ENCODE assay signal across 23 cellular contexts in genomic region chr6:63760199-63760598, GRCh38.
DNase-seq lines count a peak whose midpoint lies in the region; ATAC-seq, FAIRE-seq and TF ChIP-seq lines count a peak whose summit lies in the region.
"Had no signal": no experiment of that assay in that cellular context is flagged by ENCODE, and none has a peak within 500 bp of the region (broad histone marks: within the 10 kb centered on the region; RNA-seq: fewer than 3 reads in every experiment).

No MANE protein-coding gene starts in this region.

- no peaks in the 10 kb centered on the region for H3K4me1 Mint-ChIP-seq in activated T-cell treated with anti-CD3 and anti-CD28 coated beads, Interleukin-2, amount 50 U/mL, for 72 hours (ENCODE audit: low read depth)
- no peaks in the 10 kb centered on the region for H3K4me1 Mint-ChIP-seq in activated T-cell treated with anti-CD3 and anti-CD28 coated beads, Interleukin-2, amount 50 U/mL, for 24 hours (ENCODE audit: low read depth)
- no peaks in the 10 kb centered on the region for H3K4me1 Mint-ChIP-seq in Calu3 (ENCODE audit: low read depth, unreplicated experiment)
- H3K4me1 Mint-ChIP-seq: CD14-positive monocyte; CD4-positive, alpha-beta memory T cell; CD4-positive, CD25-positive, alpha-beta regulatory T cell; CD8-positive, alpha-beta memory T cell had no signal

- H4K20me1 ChIP-seq in Karpas-422 (ENCODE audit: insufficient read depth, low read depth, low read length) = no peaks in the 10 kb centered on the region
- H4K20me1 ChIP-seq: BLaER1 had no signal

- H3K4me3 Mint-ChIP-seq in activated T-cell treated with anti-CD3 and anti-CD28 coated beads, Interleukin-2, amount 50 U/mL, for 72 hours = no peak overlapping the region
- no peak overlapping the region for H3K4me3 Mint-ChIP-seq in activated T-cell treated with anti-CD3 and anti-CD28 coated beads, Interleukin-2, amount 50 U/mL, for 24 hours
- no peak overlapping the region for H3K4me3 Mint-ChIP-seq in Calu3 (ENCODE audit: low read depth, unreplicated experiment)
- H3K4me3 Mint-ChIP-seq: CD14-positive monocyte; CD4-positive, alpha-beta memory T cell; CD4-positive, CD25-positive, alpha-beta regulatory T cell; CD8-positive, alpha-beta memory T cell had no signal

- H3K36me3 ChIP-seq in Karpas-422 (ENCODE audit: insufficient read depth, low read length) (no peaks in the 10 kb centered on the region), small intestine (ENCODE audit: control insufficient read depth in 2 of 2, insufficient read depth in 2 of 2, low read length in 2 of 2) (no peaks in the 10 kb centered on the region)
- H3K36me3 ChIP-seq: BE2C, BLaER1 had no signal

- H3K9ac ChIP-seq in Karpas-422 (ENCODE audit: low read length) = no peak overlapping the region
- H3K9ac ChIP-seq: BLaER1 had no signal

- TF ChIP-seq POLR2A in A549 (IDR thresholded peaks at IDR 0.05; ENCODE audit: low read length) = no peak

- H3K27ac ChIP-seq in A549 (no peak overlapping the region), Karpas-422 (ENCODE audit: low read length) (no peak overlapping the region), small intestine (ENCODE audit: low read depth in 1 of 2, low read length in 1 of 2) (no peak overlapping the region)
- H3K27ac ChIP-seq: 22Rv1, BLaER1 had no signal

- no peak overlapping the region for H3K4me3 ChIP-seq in A549
- H3K4me3 ChIP-seq in Karpas-422 (ENCODE audit: low read length) = no peak overlapping the region
- no peak overlapping the region for H3K4me3 ChIP-seq in small intestine (ENCODE audit: low read depth in 1 of 2, low read length in 2 of 2)
- H3K4me3 ChIP-seq: BLaER1 had no signal

- no peaks in the 10 kb centered on the region for H3K27me3 Mint-ChIP-seq in activated T-cell treated with anti-CD3 and anti-CD28 coated beads, Interleukin-2, amount 50 U/mL, for 72 hours (ENCODE audit: low read depth)
- H3K27me3 Mint-ChIP-seq in activated T-cell treated with anti-CD3 and anti-CD28 coated beads, Interleukin-2, amount 50 U/mL, for 24 hours = no peaks in the 10 kb centered on the region
- no peaks in the 10 kb centered on the region for H3K27me3 Mint-ChIP-seq in Calu3 (ENCODE audit: unreplicated experiment)

- no peak for ATAC-seq in activated T-cell treated with anti-CD3 and anti-CD28 coated beads, Interleukin-2, amount 50 U/mL, for 72 hours (replicated peaks in 1 of 2)
- ATAC-seq in A549 = no peak

- no peak for DNase-seq in activated T-cell treated with anti-CD3 and anti-CD28 coated beads, Interleukin-2, amount 50 U/mL, for 72 hours
- no peak for DNase-seq in activated T-cell treated with anti-CD3 and anti-CD28 coated beads, Interleukin-2, amount 50 U/mL, for 24 hours
- DNase-seq in A549 (ENCODE audit: low read depth in 1 of 2, low spot score in 1 of 2) (no peak), Karpas-422 (peak; percentile 21), small intestine (no peak), Calu3 (no peak)
- no peak for DNase-seq in central memory CD4-positive, alpha-beta T cell
- DNase-seq: ACHN; BE2C; C1 segment of cervical spinal cord; CD4-positive, alpha-beta memory T cell; CD4-positive, CD25-positive, alpha-beta regulatory T cell; CD8-positive, alpha-beta memory T cell; COR-L47; DMS79 treated with DMSO at 0.1 percent for 48 hours; GF-D8 had no signal

- H3K27ac Mint-ChIP-seq in activated T-cell treated with anti-CD3 and anti-CD28 coated beads, Interleukin-2, amount 50 U/mL, for 72 hours = peak overlapping the region; percentile 65
- H3K27ac Mint-ChIP-seq in activated T-cell treated with anti-CD3 and anti-CD28 coated beads, Interleukin-2, amount 50 U/mL, for 24 hours = no peak overlapping the region
- H3K27ac Mint-ChIP-seq in Calu3 (ENCODE audit: unreplicated experiment) = no peak overlapping the region
- H3K27ac Mint-ChIP-seq: CD14-positive monocyte; CD4-positive, alpha-beta memory T cell; CD4-positive, CD25-positive, alpha-beta regulatory T cell; CD8-positive, alpha-beta memory T cell had no signal

- H3K27me3 ChIP-seq in Karpas-422 (ENCODE audit: low read length) (no peaks in the 10 kb centered on the region), small intestine (ENCODE audit: control insufficient read depth in 2 of 2, insufficient read depth in 2 of 2, low read length in 2 of 2) (no peaks in the 10 kb centered on the region)
- H3K27me3 ChIP-seq: BE2C, BLaER1 had no signal

- TF ChIP-seq EP300 in A549 (IDR thresholded peaks at IDR 0.05) = no peak

- no peak for TF ChIP-seq RAD21 in A549 (conservative IDR thresholded peaks at IDR 0.05 in 1 of 2, IDR thresholded peaks at IDR 0.05 in 1 of 2)

- intact Hi-C loops in Calu3 (cut with micrococcal nuclease; ENCODE audit: unreplicated experiment) = loop anchor here (5.0 kb wide), 2 partner anchors 183 to 253 kb away; no protein-coding TSS in a partner anchor

- FAIRE-seq in A549 (lab: Jason Lieb, UNC) (no peak), small intestine (lab: Jason Lieb, UNC) (peak; percentile 57)
- FAIRE-seq: D721Med, G401.6, GM12891, GM19239 had no signal

- BruUV-seq in Calu3 (replicated peaks; lab: Mats Ljungman, UMichigan) = no TSS peak

- H3K9me2 ChIP-seq in Karpas-422 (replicated peaks; ENCODE audit: insufficient read depth, low read length) = no peaks in the 10 kb centered on the region

- peaks cover 2 to 6% of the 10 kb centered on the region in 2 donors for H3K9me3 Mint-ChIP-seq in activated T-cell treated with anti-CD3 and anti-CD28 coated beads, Interleukin-2, amount 50 U/mL, for 72 hours
- peaks cover 14% of the 10 kb centered on the region for H3K9me3 Mint-ChIP-seq in activated T-cell treated with anti-CD3 and anti-CD28 coated beads, Interleukin-2, amount 50 U/mL, for 24 hours
- peaks cover 3% of the 10 kb centered on the region for H3K9me3 Mint-ChIP-seq in Calu3 (ENCODE audit: low read depth, unreplicated experiment)

- POLR2A ChIA-PET in A549 (lab: Yijun Ruan, JAX) = no interaction called here

- H3K9me3 ChIP-seq in A549 (no peaks in the 10 kb centered on the region), Karpas-422 (ENCODE audit: low read length) (no peaks in the 10 kb centered on the region), small intestine (ENCODE audit: control insufficient read depth, low read depth) (no peaks in the 10 kb centered on the region)
- H3K9me3 ChIP-seq: BE2C had no signal

- H3K4me1 ChIP-seq in A549 (no peaks in the 10 kb centered on the region), Karpas-422 (ENCODE audit: low read length) (no peaks in the 10 kb centered on the region), small intestine (ENCODE audit: control insufficient read depth in 2 of 2, insufficient read depth in 1 of 2, low read depth in 1 of 2, low read length in 1 of 2) (no peaks in the 10 kb centered on the region)
- H3K4me1 ChIP-seq: BE2C, BLaER1 had no signal

- peaks cover 2 to 17% of the 10 kb centered on the region in 2 donors for H3K36me3 Mint-ChIP-seq in activated T-cell treated with anti-CD3 and anti-CD28 coated beads, Interleukin-2, amount 50 U/mL, for 72 hours (ENCODE audit: insufficient read depth in 2 of 2)
- H3K36me3 Mint-ChIP-seq in activated T-cell treated with anti-CD3 and anti-CD28 coated beads, Interleukin-2, amount 50 U/mL, for 24 hours (ENCODE audit: low read depth) = peaks cover 24% of the 10 kb centered on the region
- H3K36me3 Mint-ChIP-seq in Calu3 (ENCODE audit: insufficient read depth, unreplicated experiment) = no peaks in the 10 kb centered on the region
- H3K36me3 Mint-ChIP-seq: CD14-positive monocyte had no signal

- no peak overlapping the region for H2AFZ ChIP-seq in Karpas-422 (ENCODE audit: low read length)

- CTCF ChIA-PET in A549 (lab: Yijun Ruan, JAX) (interaction anchor here (0.6 to 1.4 kb wide), 4 partner anchors 11 to 161 kb away, joined by 3 to 5 read pairs (median 3); no protein-coding TSS in a partner anchor), Calu3 (lab: Charles Lee) (interaction anchor here (0.7 kb wide), 1 partner anchor 20 kb away, joined by 4 read pairs; no protein-coding TSS in a partner anchor)

- H3K4me2 ChIP-seq in A549 (no peak overlapping the region), Karpas-422 (ENCODE audit: low read depth, low read length, poor library complexity, severe bottlenecking) (no peak overlapping the region)
- H3K4me2 ChIP-seq: BLaER1 had no signal

- H3K79me2 ChIP-seq in Karpas-422 (ENCODE audit: low read length) = no peaks in the 10 kb centered on the region

- TF ChIP-seq CTCF in A549 (IDR thresholded peaks at IDR 0.05) = no peak
- TF ChIP-seq CTCF in Calu3 (IDR thresholded peaks at IDR 0.05; ENCODE audit: unreplicated experiment) = no peak

TF ChIP-seq in A549, 52 proteins besides CTCF, POLR2A, EP300 and RAD21:
- no peak for TF ChIP-seq TP53 (CRISPR knock-in tag; IDR thresholded peaks at IDR 0.05)
- peak; percentile 32 for TF ChIP-seq MAFK (IDR thresholded peaks at IDR 0.05; ENCODE audit: partially characterized antibody)
